In genomic region chr14:36659010-36659821, GRCh38 we compare ENCODE assay signal across 22 cellular contexts. TPM values are rescaled to one million over a fixed set of nuclear protein-coding genes. Genes with fewer than 3 reads are reported as not detected.
DNase-seq lines count a peak whose midpoint lies in the region; ATAC-seq, FAIRE-seq and TF ChIP-seq lines count a peak whose summit lies in the region.
"Had no signal": no experiment of that assay in that cellular context is flagged by ENCODE, and none has a peak within 500 bp of the region (broad histone marks: within the 10 kb centered on the region; RNA-seq: fewer than 3 reads in every experiment).

No MANE protein-coding gene starts in this region.

- TF ChIP-seq POLR2A in tibial nerve (IDR thresholded peaks at IDR 0.05) = no peak

- H3K36me3 ChIP-seq in CD4-positive, alpha-beta memory T cell (ENCODE audit: insufficient read depth, low read length) = no peaks in the 10 kb centered on the region
- H3K36me3 ChIP-seq in tibial nerve = no peaks in the 10 kb centered on the region
- H3K36me3 ChIP-seq: left ventricle myocardium inferior, stomach had no signal

- DNase-seq in T-helper 1 cell (no peak), chondrocyte (ENCODE audit: low spot score) (no peak), neural crest cell (ENCODE audit: low read depth, low spot score) (no peak), GM19239 (ENCODE audit: insufficient read length, low spot score) (no peak), tibial nerve (ENCODE audit: low spot score in 2 of 2) (no peak)
- DNase-seq in CD4-positive, alpha-beta memory T cell = no peak
- DNase-seq: CD8-positive, alpha-beta memory T cell; effector memory CD8-positive, alpha-beta T cell; foreskin fibroblast; GOT3; KG1; left ventricle myocardium inferior; NCI-H1105; NCI-H774; stomach had no signal

- H3K9me3 Mint-ChIP-seq in T-helper 1 cell treated with Interleukin-12 subunit alpha and Interleukin-12 subunit beta and Interleukin-4 antibody, amounts not matched to agents 30 μg/mL and 1 μg/mL, for 36 hours = peaks cover 3% of the 10 kb centered on the region
- H3K9me3 Mint-ChIP-seq in CD4-positive, alpha-beta memory T cell = peaks cover 0 to 17% (median 11%) of the 10 kb centered on the region in 8 donors
- H3K9me3 Mint-ChIP-seq in chondrocyte (ENCODE audit: low read depth) (peaks cover 4% of the 10 kb centered on the region), neural crest cell (no peaks in the 10 kb centered on the region)

- H3K4me1 Mint-ChIP-seq in T-helper 1 cell treated with Interleukin-12 subunit alpha and Interleukin-12 subunit beta and Interleukin-4 antibody, amounts not matched to agents 30 μg/mL and 1 μg/mL, for 36 hours (ENCODE audit: low read depth) = peaks cover 8% of the 10 kb centered on the region
- H3K4me1 Mint-ChIP-seq in CD4-positive, alpha-beta memory T cell = peaks cover 27 to 78% (median 47%) of the 10 kb centered on the region in 4 donors
- H3K4me1 Mint-ChIP-seq in chondrocyte (ENCODE audit: low read depth) (peaks cover 50% of the 10 kb centered on the region), neural crest cell (peaks cover 40% of the 10 kb centered on the region)

- no peak overlapping the region for H3K4me3 Mint-ChIP-seq in T-helper 1 cell treated with Interleukin-12 subunit alpha and Interleukin-12 subunit beta and Interleukin-4 antibody, amounts not matched to agents 30 μg/mL and 1 μg/mL, for 36 hours
- H3K4me3 Mint-ChIP-seq in CD4-positive, alpha-beta memory T cell = peak overlapping the region in 6 of 8 donors; percentile 41 to 73 (median 56)
- H3K4me3 Mint-ChIP-seq in chondrocyte (ENCODE audit: unreplicated experiment) (peak overlapping the region; percentile 5), neural crest cell (peak overlapping the region; percentile 6)
- H3K4me3 Mint-ChIP-seq: effector memory CD8-positive, alpha-beta T cell had no signal

- H3K4me1 ChIP-seq in CD4-positive, alpha-beta memory T cell (ENCODE audit: insufficient read depth, low read length) = peaks cover 36% of the 10 kb centered on the region
- H3K4me1 ChIP-seq in tibial nerve = peaks cover 0 to 87% (median 37%) of the 10 kb centered on the region in 4 donors

- H3K27ac Mint-ChIP-seq in T-helper 1 cell treated with Interleukin-12 subunit alpha and Interleukin-12 subunit beta and Interleukin-4 antibody, amounts not matched to agents 30 μg/mL and 1 μg/mL, for 36 hours = peak overlapping the region; percentile 70
- H3K27ac Mint-ChIP-seq in CD4-positive, alpha-beta memory T cell = peak overlapping the region in 1 of 7 donors; percentile 63
- H3K27ac Mint-ChIP-seq in chondrocyte (ENCODE audit: unreplicated experiment) (no peak overlapping the region), neural crest cell (ENCODE audit: unreplicated experiment) (no peak overlapping the region)
- H3K27ac Mint-ChIP-seq: effector memory CD8-positive, alpha-beta T cell had no signal

- ATAC-seq in GM18909 (IDR thresholded peaks at IDR 0.05; ENCODE audit: poor library complexity, unreplicated experiment) = no peak
- ATAC-seq: A549; effector memory CD8-positive, alpha-beta T cell; Panc1; SK-N-SH treated with all-trans-retinoic acid at 6 μM for 48 hours had no signal

- H3K36me3 Mint-ChIP-seq in T-helper 1 cell treated with Interleukin-12 subunit alpha and Interleukin-12 subunit beta and Interleukin-4 antibody, amounts not matched to agents 30 μg/mL and 1 μg/mL, for 36 hours (ENCODE audit: low read depth) = peaks cover 8% of the 10 kb centered on the region
- peaks cover 0 to 1% of the 10 kb centered on the region in 2 donors for H3K36me3 Mint-ChIP-seq in CD4-positive, alpha-beta memory T cell
- H3K36me3 Mint-ChIP-seq in chondrocyte (ENCODE audit: low read depth) (peaks cover 8% of the 10 kb centered on the region), neural crest cell (ENCODE audit: low read depth) (no peaks in the 10 kb centered on the region)

- H3K9me3 ChIP-seq in CD4-positive, alpha-beta memory T cell (ENCODE audit: control insufficient read depth in 1 of 2, low read length in 2 of 2) = no peaks in the 10 kb centered on the region
- no peaks in the 10 kb centered on the region for H3K9me3 ChIP-seq in tibial nerve
- H3K9me3 ChIP-seq: A549, left ventricle myocardium inferior had no signal

- no peak for TF ChIP-seq EP300 in tibial nerve (IDR thresholded peaks at IDR 0.05)

- no peak overlapping the region for H3K4me3 ChIP-seq in CD4-positive, alpha-beta memory T cell (ENCODE audit: low read length in 2 of 2)
- H3K4me3 ChIP-seq in tibial nerve = no peak overlapping the region
- H3K4me3 ChIP-seq: A549, left ventricle myocardium inferior had no signal

- intact Hi-C loops in CD4-positive, alpha-beta memory T cell (cut with micrococcal nuclease) = no loop called here

- WGBS in tibial nerve, 2 donors = 24 to 25% methylated on average over 33 to 35 of the region's 35 CpGs

- FAIRE-seq in GM19239 (lab: Jason Lieb, UNC) = no peak
- FAIRE-seq: A549 had no signal

- POLR2A ChIA-PET in CD4-positive, alpha-beta memory T cell (lab: Charles Lee; ENCODE audit: partially characterized antibody) = no interaction called here

- H3K27me3 ChIP-seq in CD4-positive, alpha-beta memory T cell (ENCODE audit: insufficient read depth, low read length) = peaks cover 48% of the 10 kb centered on the region
- peaks cover 6 to 97% of the 10 kb centered on the region in 2 donors for H3K27me3 ChIP-seq in tibial nerve

- H3K27ac ChIP-seq in CD4-positive, alpha-beta memory T cell (ENCODE audit: low read depth, low read length) = no peak overlapping the region
- H3K27ac ChIP-seq in tibial nerve = no peak overlapping the region
- H3K27ac ChIP-seq: A549, left ventricle myocardium inferior, stomach had no signal

- peaks cover 99% of the 10 kb centered on the region for H3K27me3 Mint-ChIP-seq in T-helper 1 cell treated with Interleukin-12 subunit alpha and Interleukin-12 subunit beta and Interleukin-4 antibody, amounts not matched to agents 30 μg/mL and 1 μg/mL, for 36 hours (ENCODE audit: low read depth)
- H3K27me3 Mint-ChIP-seq in CD4-positive, alpha-beta memory T cell = peaks cover 63 to 77% of the 10 kb centered on the region in 2 donors
- H3K27me3 Mint-ChIP-seq in chondrocyte (ENCODE audit: low read depth) (peaks cover 95% of the 10 kb centered on the region), neural crest cell (ENCODE audit: low read depth) (peaks cover 100% of the 10 kb centered on the region)

- no peak for TF ChIP-seq CTCF in chondrocyte (IDR thresholded peaks at IDR 0.05)
- no peak for TF ChIP-seq CTCF in neural crest cell (conservative IDR thresholded peaks at IDR 0.05)
- TF ChIP-seq CTCF in tibial nerve (IDR thresholded peaks at IDR 0.05) = no peak

- CTCF ChIA-PET in CD4-positive, alpha-beta memory T cell (lab: Charles Lee; ENCODE audit: partially characterized antibody) = no interaction called here

RNA-seq across cellular contexts. Expression of gene PAX9, which starts 2.4 kb away (rescaled TPM):
- total RNA-seq in CD4-positive, alpha-beta memory T cell = not detected
- under 1 TPM in 1 of 2 donors, not detected in 1; 0.03 TPM for polyA plus RNA-seq in CD4-positive, alpha-beta memory T cell
- total RNA-seq in chondrocyte (0.17 to 0.28 TPM in 2 of 3 replicates, not detected in the other), neural crest cell (not detected in 2 replicates), tibial nerve (1 to 10 TPM; 1.3 to 6.0 (median 3.2) TPM)
- total RNA-seq: cardiac septum; CD8-positive, alpha-beta memory T cell; left ventricle myocardium inferior; renal cortical epithelial cell had no signal
- polyA plus RNA-seq: CD8-positive, alpha-beta memory T cell had no signal
